ENCODE assay signal across 16 cellular contexts in the genomic region with DNA sequence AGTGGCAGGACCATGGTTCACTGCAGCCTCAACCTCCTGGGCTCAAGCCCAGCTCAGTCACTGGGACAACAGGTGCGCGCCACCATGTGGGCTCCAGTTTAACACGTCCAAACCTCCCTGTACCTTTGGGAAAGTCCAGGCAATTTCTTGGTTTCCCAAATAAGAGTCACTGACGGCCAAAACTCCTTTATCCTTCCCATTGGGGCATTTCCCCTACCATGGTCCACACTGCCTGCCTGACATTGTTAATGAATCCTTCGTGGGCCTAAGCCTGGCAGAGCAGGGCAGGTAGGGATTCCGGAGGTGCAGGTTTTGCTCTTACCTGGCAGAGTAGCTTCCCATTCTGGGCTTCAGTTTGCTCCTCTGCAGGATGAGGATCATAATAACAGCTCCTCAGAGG.
DNase-seq lines count a peak whose midpoint lies in the region; ATAC-seq and TF ChIP-seq lines count a peak whose summit lies in the region.
"Had no signal": no experiment of that assay in that cellular context is flagged by ENCODE, and none has a peak within 500 bp of the region (broad histone marks: within the 10 kb centered on the region; RNA-seq: fewer than 3 reads in every experiment).

No MANE protein-coding gene starts in this region.

- peaks cover 64% of the 10 kb centered on the region for H3K4me1 Mint-ChIP-seq in activated naive CD8-positive, alpha-beta T cell (ENCODE audit: low read depth)
- H3K4me1 Mint-ChIP-seq in natural killer cell treated with Interleukin-12 subunit alpha and Interleukin-12 subunit beta and Interleukin-15 and Interleukin-18, amount 100 ng/mL, for 72 hours (ENCODE audit: low read depth in 2 of 2): peaks cover 64 to 73% of the 10 kb centered on the region in 2 donors
- H3K4me1 Mint-ChIP-seq in WTC11: peaks cover 23% of the 10 kb centered on the region

- H3K4me3 ChIP-seq in GM12865 (ENCODE audit: low read depth, low read length): peak overlapping the region; percentile 72
- H3K4me3 ChIP-seq: ascending aorta, BLaER1, esophagus squamous epithelium, vagina had no signal

- CTCF ChIA-PET in WTC11 (lab: Charles Lee): interaction anchor here (1.0 to 4.0 kb wide), 11 partner anchors 15 to 384 kb away, joined by 3 to 23 read pairs (median 4); no protein-coding TSS in a partner anchor

- no peaks in the 10 kb centered on the region for H3K36me3 Mint-ChIP-seq in activated naive CD8-positive, alpha-beta T cell
- H3K36me3 Mint-ChIP-seq in natural killer cell treated with Interleukin-12 subunit alpha and Interleukin-12 subunit beta and Interleukin-15 and Interleukin-18, amount 100 ng/mL, for 72 hours: peaks cover 4% of the 10 kb centered on the region
- no peaks in the 10 kb centered on the region; the same call in 1 of the 2 replicates for H3K36me3 Mint-ChIP-seq in WTC11

- no peak for ATAC-seq in natural killer cell treated with Interleukin-12 subunit alpha and Interleukin-12 subunit beta and Interleukin-15 and Interleukin-18, amount 100 ng/mL, for 72 hours
- ATAC-seq in WTC11: no peak
- ATAC-seq: Right ventricle myocardium inferior had no signal

- POLR2A ChIA-PET in WTC11 (lab: Charles Lee): no interaction called here

- no peaks in the 10 kb centered on the region for H3K9me3 Mint-ChIP-seq in activated naive CD8-positive, alpha-beta T cell (ENCODE audit: low read depth)
- peaks cover 4% of the 10 kb centered on the region for H3K9me3 Mint-ChIP-seq in natural killer cell treated with Interleukin-12 subunit alpha and Interleukin-12 subunit beta and Interleukin-15 and Interleukin-18, amount 100 ng/mL, for 72 hours
- peaks cover 5% of the 10 kb centered on the region for H3K9me3 Mint-ChIP-seq in WTC11

- H3K27ac Mint-ChIP-seq in activated naive CD8-positive, alpha-beta T cell: peak overlapping the region; percentile 91
- peak overlapping the region; percentile 63 to 74 for H3K27ac Mint-ChIP-seq in natural killer cell treated with Interleukin-12 subunit alpha and Interleukin-12 subunit beta and Interleukin-15 and Interleukin-18, amount 100 ng/mL, for 72 hours
- H3K27ac Mint-ChIP-seq in WTC11: no peak overlapping the region

- TF ChIP-seq CTCF in GM12865 (IDR thresholded peaks at IDR 0.05; ENCODE audit: insufficient read depth, low read depth, low read length, missing control alignments): no peak
- TF ChIP-seq CTCF in WTC11 (IDR thresholded peaks at IDR 0.05): no peak

- no peaks in the 10 kb centered on the region for H3K27me3 Mint-ChIP-seq in activated naive CD8-positive, alpha-beta T cell
- H3K27me3 Mint-ChIP-seq in natural killer cell treated with Interleukin-12 subunit alpha and Interleukin-12 subunit beta and Interleukin-15 and Interleukin-18, amount 100 ng/mL, for 72 hours: peaks cover 10 to 21% of the 10 kb centered on the region in 2 donors
- no peaks in the 10 kb centered on the region for H3K27me3 Mint-ChIP-seq in WTC11 (ENCODE audit: low read depth)

- H3K4me3 Mint-ChIP-seq in activated naive CD8-positive, alpha-beta T cell: peak overlapping the region; percentile 84
- H3K4me3 Mint-ChIP-seq in natural killer cell treated with Interleukin-12 subunit alpha and Interleukin-12 subunit beta and Interleukin-15 and Interleukin-18, amount 100 ng/mL, for 72 hours: no peak overlapping the region
- H3K4me3 Mint-ChIP-seq in WTC11: no peak overlapping the region

- peak; percentile 57 for DNase-seq in activated CD8-positive, alpha-beta memory T cell treated with anti-CD3 and anti-CD28 coated beads, Interleukin-2, amount 50 U/mL, for 48 hours
- DNase-seq in activated CD8-positive, alpha-beta memory T cell treated with anti-CD3 and anti-CD28 coated beads, Interleukin-2, amount 50 U/mL, for 4 hours: no peak
- DNase-seq in GM12865 (ENCODE audit: low read depth): peak; percentile 52
- DNase-seq in natural killer cell treated with Interleukin-12 subunit alpha and Interleukin-12 subunit beta and Interleukin-15 and Interleukin-18, amount 100 ng/mL, for 72 hours (ENCODE audit: low spot score): no peak
- no peak for DNase-seq in NCI-H2107 (lab: John Stamatoyannopoulos, UW)
- no peak for DNase-seq in WTC11 (ENCODE audit: low spot score)
- DNase-seq in stimulated activated naive CD4-positive, alpha-beta T cell (lab: John Stamatoyannopoulos, UW): no peak
- DNase-seq: esophagus squamous epithelium, KBM-7, mammary epithelial cell, NCI-H1694 had no signal

TF ChIP-seq in WTC11, 78 proteins besides CTCF, POLR2A, EP300 and RAD21:
- TF ChIP-seq ETV6 (CRISPR knock-in tag; IDR thresholded peaks at IDR 0.05) (no peak), ZNF671 (CRISPR knock-in tag; IDR thresholded peaks at IDR 0.05) (no peak), ZNF138 (CRISPR knock-in tag; conservative IDR thresholded peaks at IDR 0.05) (no peak), ZNF396 (CRISPR knock-in tag; IDR thresholded peaks at IDR 0.05; ENCODE audit: borderline replicate concordance) (no peak)
- TF ChIP-seq, protein P1, sequence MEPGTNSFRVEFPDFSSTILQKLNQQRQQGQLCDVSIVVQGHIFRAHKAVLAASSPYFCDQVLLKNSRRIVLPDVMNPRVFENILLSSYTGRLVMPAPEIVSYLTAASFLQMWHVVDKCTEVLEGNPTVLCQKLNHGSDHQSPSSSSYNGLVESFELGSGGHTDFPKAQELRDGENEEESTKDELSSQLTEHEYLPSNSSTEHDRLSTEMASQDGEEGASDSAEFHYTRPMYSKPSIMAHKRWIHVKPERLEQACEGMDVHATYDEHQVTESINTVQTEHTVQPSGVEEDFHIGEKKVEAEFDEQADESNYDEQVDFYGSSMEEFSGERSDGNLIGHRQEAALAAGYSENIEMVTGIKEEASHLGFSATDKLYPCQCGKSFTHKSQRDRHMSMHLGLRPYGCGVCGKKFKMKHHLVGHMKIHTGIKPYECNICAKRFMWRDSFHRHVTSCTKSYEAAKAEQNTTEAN (CRISPR knock-in tag; IDR thresholded peaks at IDR 0.05): no peak
- TF ChIP-seq, protein P2, sequence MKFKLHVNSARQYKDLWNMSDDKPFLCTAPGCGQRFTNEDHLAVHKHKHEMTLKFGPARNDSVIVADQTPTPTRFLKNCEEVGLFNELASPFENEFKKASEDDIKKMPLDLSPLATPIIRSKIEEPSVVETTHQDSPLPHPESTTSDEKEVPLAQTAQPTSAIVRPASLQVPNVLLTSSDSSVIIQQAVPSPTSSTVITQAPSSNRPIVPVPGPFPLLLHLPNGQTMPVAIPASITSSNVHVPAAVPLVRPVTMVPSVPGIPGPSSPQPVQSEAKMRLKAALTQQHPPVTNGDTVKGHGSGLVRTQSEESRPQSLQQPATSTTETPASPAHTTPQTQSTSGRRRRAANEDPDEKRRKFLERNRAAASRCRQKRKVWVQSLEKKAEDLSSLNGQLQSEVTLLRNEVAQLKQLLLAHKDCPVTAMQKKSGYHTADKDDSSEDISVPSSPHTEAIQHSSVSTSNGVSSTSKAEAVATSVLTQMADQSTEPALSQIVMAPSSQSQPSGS (CRISPR knock-in tag; IDR thresholded peaks at IDR 0.05; ENCODE audit: borderline replicate concordance, low read depth): no peak
- TF ChIP-seq, protein P3, sequence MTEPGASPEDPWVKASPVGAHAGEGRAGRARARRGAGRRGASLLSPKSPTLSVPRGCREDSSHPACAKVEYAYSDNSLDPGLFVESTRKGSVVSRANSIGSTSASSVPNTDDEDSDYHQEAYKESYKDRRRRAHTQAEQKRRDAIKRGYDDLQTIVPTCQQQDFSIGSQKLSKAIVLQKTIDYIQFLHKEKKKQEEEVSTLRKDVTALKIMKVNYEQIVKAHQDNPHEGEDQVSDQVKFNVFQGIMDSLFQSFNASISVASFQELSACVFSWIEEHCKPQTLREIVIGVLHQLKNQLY (CRISPR knock-in tag; IDR thresholded peaks at IDR 0.05): no peak
- TF ChIP-seq, protein P4, sequence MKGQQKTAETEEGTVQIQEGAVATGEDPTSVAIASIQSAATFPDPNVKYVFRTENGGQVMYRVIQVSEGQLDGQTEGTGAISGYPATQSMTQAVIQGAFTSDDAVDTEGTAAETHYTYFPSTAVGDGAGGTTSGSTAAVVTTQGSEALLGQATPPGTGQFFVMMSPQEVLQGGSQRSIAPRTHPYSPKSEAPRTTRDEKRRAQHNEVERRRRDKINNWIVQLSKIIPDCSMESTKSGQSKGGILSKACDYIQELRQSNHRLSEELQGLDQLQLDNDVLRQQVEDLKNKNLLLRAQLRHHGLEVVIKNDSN (CRISPR knock-in tag; IDR thresholded peaks at IDR 0.05): no peak
- TF ChIP-seq, protein P5, sequence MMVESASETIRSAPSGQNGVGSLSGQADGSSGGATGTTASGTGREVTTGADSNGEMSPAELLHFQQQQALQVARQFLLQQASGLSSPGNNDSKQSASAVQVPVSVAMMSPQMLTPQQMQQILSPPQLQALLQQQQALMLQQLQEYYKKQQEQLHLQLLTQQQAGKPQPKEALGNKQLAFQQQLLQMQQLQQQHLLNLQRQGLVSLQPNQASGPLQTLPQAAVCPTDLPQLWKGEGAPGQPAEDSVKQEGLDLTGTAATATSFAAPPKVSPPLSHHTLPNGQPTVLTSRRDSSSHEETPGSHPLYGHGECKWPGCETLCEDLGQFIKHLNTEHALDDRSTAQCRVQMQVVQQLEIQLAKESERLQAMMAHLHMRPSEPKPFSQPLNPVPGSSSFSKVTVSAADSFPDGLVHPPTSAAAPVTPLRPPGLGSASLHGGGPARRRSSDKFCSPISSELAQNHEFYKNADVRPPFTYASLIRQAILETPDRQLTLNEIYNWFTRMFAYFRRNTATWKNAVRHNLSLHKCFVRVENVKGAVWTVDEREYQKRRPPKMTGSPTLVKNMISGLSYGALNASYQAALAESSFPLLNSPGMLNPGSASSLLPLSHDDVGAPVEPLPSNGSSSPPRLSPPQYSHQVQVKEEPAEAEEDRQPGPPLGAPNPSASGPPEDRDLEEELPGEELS (CRISPR knock-in tag; IDR thresholded peaks at IDR 0.05): no peak
TF ChIP-seq in WTC11: peak in this region for 0.

Comparison
In these comparisons a context has a peak if more than half of its experiments do, and no peak if none do; other contexts are left out.
1. DNase-seq: peak in activated CD8-positive, alpha-beta memory T cell treated with anti-CD3 and anti-CD28 coated beads, Interleukin-2, amount 50 U/mL, for 48 hours (single experiment) and GM12865 (single experiment); none in activated CD8-positive, alpha-beta memory T cell treated with anti-CD3 and anti-CD28 coated beads, Interleukin-2, amount 50 U/mL, for 4 hours (single experiment), natural killer cell treated with Interleukin-12 subunit alpha and Interleukin-12 subunit beta and Interleukin-15 and Interleukin-18, amount 100 ng/mL, for 72 hours (single experiment), NCI-H2107 (single experiment), WTC11 (single experiment) and stimulated activated naive CD4-positive, alpha-beta T cell (0 of 6).